Comparison of ENCODE assay signal across 12 cellular contexts in genomic region chr11:72026029-72026428, GRCh38. TPM values are rescaled to one million over a fixed set of nuclear protein-coding genes. Genes with fewer than 3 reads are reported as not detected.
DNase-seq lines count a peak whose midpoint lies in the region; ATAC-seq and TF ChIP-seq lines count a peak whose summit lies in the region.
"Had no signal": no experiment of that assay in that cellular context is flagged by ENCODE, and none has a peak within 500 bp of the region (broad histone marks: within the 10 kb centered on the region; RNA-seq: fewer than 3 reads in every experiment).

No MANE protein-coding gene starts in this region.

- no peak for TF ChIP-seq EP300 in sigmoid colon (IDR thresholded peaks at IDR 0.05)

- peaks cover 13% of the 10 kb centered on the region; the same call in 1 of the 2 replicates for H3K79me2 ChIP-seq in SU-DHL-6 (ENCODE audit: insufficient read depth, low read length)

- H3K4me3 Mint-ChIP-seq in CD4-positive, alpha-beta memory T cell = no peak overlapping the region

- 0 out of 2 replicates have a peak, but pooled peaks cover 6% of the 10 kb centered on the region for H3F3A ChIP-seq in SU-DHL-6 (ENCODE audit: insufficient read depth)

- POLR2A ChIA-PET in CD4-positive, alpha-beta memory T cell (lab: Charles Lee; ENCODE audit: partially characterized antibody) = interaction anchor here (0.8 to 3.0 kb wide), 6 partner anchors 14 to 197 kb away, joined by 3 to 32 read pairs (median 6); partner anchors contain the start of gene LAMTOR1

- H3K27ac Mint-ChIP-seq in CD4-positive, alpha-beta memory T cell = peak overlapping the region; percentile 80 to 91 (median 86)

- ATAC-seq in HG02642 (IDR thresholded peaks at IDR 0.05; ENCODE audit: poor library complexity, unreplicated experiment) (no peak), HG02970 (IDR thresholded peaks at IDR 0.05; ENCODE audit: low FRiP score, unreplicated experiment) (no peak)

- no peak overlapping the region for H3K4me3 ChIP-seq in CD4-positive, alpha-beta memory T cell (ENCODE audit: low read length in 2 of 2)
- H3K4me3 ChIP-seq in SU-DHL-6 (ENCODE audit: insufficient read depth, low read length, poor library complexity, severe bottlenecking) = no peak overlapping the region
- H3K4me3 ChIP-seq in esophagus squamous epithelium = no peak overlapping the region
- H3K4me3 ChIP-seq in sigmoid colon = no peak overlapping the region
- H3K4me3 ChIP-seq: BLaER1 treated with 17β-estradiol and CSF1 and Interleukin-3, amounts not matched to agents 10 nM and 100 nM; lung had no signal

- TF ChIP-seq POLR2A in esophagus squamous epithelium (IDR thresholded peaks at IDR 0.05) (no peak), sigmoid colon (IDR thresholded peaks at IDR 0.05) (no peak)

- peaks cover 35% of the 10 kb centered on the region for H3K4me1 ChIP-seq in CD4-positive, alpha-beta memory T cell (ENCODE audit: insufficient read depth, low read length)
- H3K4me1 ChIP-seq in esophagus squamous epithelium (peaks cover 12 to 69% (median 34%) of the 10 kb centered on the region in 3 donors), sigmoid colon (peaks cover 0 to 74% (median 60%) of the 10 kb centered on the region in 4 donors)

- DNase-seq in CD4-positive, alpha-beta memory T cell = no peak
- DNase-seq in esophagus squamous epithelium (lab: John Stamatoyannopoulos, UW) (no peak), sigmoid colon (no peak), NCI-H2227 (lab: John Stamatoyannopoulos, UW; ENCODE audit: unreplicated experiment) (no peak)
- DNase-seq: activated effector memory CD4-positive, alpha-beta T cell treated with Interleukin-2 at 50 U/mL for 16 hours; cerebellar nuclear complex had no signal

- intact Hi-C loops in CD4-positive, alpha-beta memory T cell (cut with micrococcal nuclease) = no loop called here
- intact Hi-C loops in esophagus squamous epithelium (cut with DNase I) (no loop called here), sigmoid colon (cut with DNase I) (loop anchor here (5.0 kb wide), 1 partner anchor 121 kb away; no protein-coding TSS in a partner anchor)

- no peak overlapping the region for H3K9ac ChIP-seq in SU-DHL-6 (ENCODE audit: low read length)
- H3K9ac ChIP-seq: parathyroid adenoma had no signal

- TF ChIP-seq CTCF in SU-DHL-6 (IDR thresholded peaks at IDR 0.05; ENCODE audit: insufficient read depth, low read length, poor library complexity, severe bottlenecking) (no peak), esophagus squamous epithelium (IDR thresholded peaks at IDR 0.05) (no peak), sigmoid colon (IDR thresholded peaks at IDR 0.05) (no peak)

- no peaks in the 10 kb centered on the region for H3K27me3 ChIP-seq in CD4-positive, alpha-beta memory T cell (ENCODE audit: insufficient read depth, low read length)
- H3K27me3 ChIP-seq in SU-DHL-6 (ENCODE audit: low read length) (no peaks in the 10 kb centered on the region), esophagus squamous epithelium (no peaks in the 10 kb centered on the region), sigmoid colon (no peaks in the 10 kb centered on the region)
- H3K27me3 ChIP-seq: BLaER1 treated with 17β-estradiol and CSF1 and Interleukin-3, amounts not matched to agents 10 nM and 100 nM had no signal

- H3K36me3 ChIP-seq in CD4-positive, alpha-beta memory T cell (ENCODE audit: insufficient read depth, low read length) = peaks cover 70% of the 10 kb centered on the region
- peaks cover 22% of the 10 kb centered on the region for H3K36me3 ChIP-seq in SU-DHL-6 (ENCODE audit: low read length)
- peaks cover 37 to 98% (median 53%) of the 10 kb centered on the region in 3 donors for H3K36me3 ChIP-seq in esophagus squamous epithelium
- H3K36me3 ChIP-seq in sigmoid colon = peaks cover 33 to 93% (median 59%) of the 10 kb centered on the region in 4 donors

- no peaks in the 10 kb centered on the region for H3K9me3 ChIP-seq in CD4-positive, alpha-beta memory T cell (ENCODE audit: control insufficient read depth in 1 of 2, low read length in 2 of 2)
- H3K9me3 ChIP-seq in SU-DHL-6 (ENCODE audit: insufficient read depth, low read length) (no peaks in the 10 kb centered on the region), esophagus squamous epithelium (no peaks in the 10 kb centered on the region), sigmoid colon (no peaks in the 10 kb centered on the region)
- H3K9me3 ChIP-seq: BLaER1 treated with 17β-estradiol and CSF1 and Interleukin-3, amounts not matched to agents 10 nM and 100 nM had no signal

- H3K36me3 Mint-ChIP-seq in CD4-positive, alpha-beta memory T cell = peaks cover 49 to 87% of the 10 kb centered on the region in 2 donors

- CTCF ChIA-PET in CD4-positive, alpha-beta memory T cell (lab: Charles Lee; ENCODE audit: partially characterized antibody) = interaction anchor here (0.8 to 17.1 kb wide), 20 partner anchors 9 to 405 kb away, joined by 3 to 352 read pairs (median 11); partner anchors contain the start of genes ANAPC15 and LRRC51

- H4K20me1 ChIP-seq in SU-DHL-6 (ENCODE audit: low read depth, low read length) = no peaks in the 10 kb centered on the region

- H3K4me2 ChIP-seq in SU-DHL-6 (ENCODE audit: low read depth, low read length, poor library complexity, severe bottlenecking) = no peak overlapping the region

- no peaks in the 10 kb centered on the region for H3K9me2 ChIP-seq in SU-DHL-6 (replicated peaks; ENCODE audit: insufficient read depth, low read length)

- no peak overlapping the region for H2AFZ ChIP-seq in SU-DHL-6 (ENCODE audit: low read depth, low read length, severe bottlenecking)
- H2AFZ ChIP-seq: parathyroid adenoma had no signal

- 50 to 56% methylated on average over 1 of the region's 1 CpG for WGBS in esophagus squamous epithelium, 2 donors
- WGBS in sigmoid colon, 2 donors = 59 to 78% methylated on average over 1 of the region's 1 CpG

- H3K9me3 Mint-ChIP-seq in CD4-positive, alpha-beta memory T cell = no peaks in the 10 kb centered on the region

- no peaks in the 10 kb centered on the region for H3K27me3 Mint-ChIP-seq in CD4-positive, alpha-beta memory T cell

- H3K4me1 Mint-ChIP-seq in CD4-positive, alpha-beta memory T cell = peaks cover 21 to 45% (median 38%) of the 10 kb centered on the region in 4 donors

- no peak overlapping the region for H3K27ac ChIP-seq in CD4-positive, alpha-beta memory T cell (ENCODE audit: low read depth, low read length)
- H3K27ac ChIP-seq in SU-DHL-6 (ENCODE audit: low read depth, low read length) = peak overlapping the region; percentile 18; the same call in 1 of the 2 replicates
- H3K27ac ChIP-seq in esophagus squamous epithelium = peak overlapping the region in 3 of 4 donors; percentile 57 to 72 (median 70)
- H3K27ac ChIP-seq in sigmoid colon = peak overlapping the region; percentile 71 to 83 (median 73)
- H3K27ac ChIP-seq: BLaER1 treated with 17β-estradiol and CSF1 and Interleukin-3, amounts not matched to agents 10 nM and 100 nM had no signal

RNA-seq across cellular contexts. Expression of gene IL18BP, which starts 27.3 kb away (rescaled TPM):
- 10 to 100 TPM; 21.4 to 26.2 TPM for total RNA-seq in CD4-positive, alpha-beta memory T cell
- 10 to 100 TPM; 13.8 to 19.7 TPM for polyA plus RNA-seq in CD4-positive, alpha-beta memory T cell
- total RNA-seq in esophagus squamous epithelium = 1 to 10 TPM; 1.6 to 6.5 (median 4.8) TPM
- total RNA-seq in sigmoid colon = 1 to 10 TPM; 2.5 to 7.5 (median 5.1) TPM
- polyA plus RNA-seq in sigmoid colon = 10 to 100 TPM in 1 of 3 donors, 1 to 10 TPM in 2; 4.8 to 21.3 (median 6.0) TPM

RNA-seq across cellular contexts. Expression of gene NUMA1, which starts 54.3 kb away (rescaled TPM):
- total RNA-seq in CD4-positive, alpha-beta memory T cell = 100 to 1,000 TPM; 376 to 380 TPM
- polyA plus RNA-seq in CD4-positive, alpha-beta memory T cell = 100 to 1,000 TPM in 1 of 2 donors, 1 to 10 TPM in 1; 4.0 to 100 TPM
- total RNA-seq in esophagus squamous epithelium (100 to 1,000 TPM; 142 to 237 (median 177) TPM), sigmoid colon (100 to 1,000 TPM; 249 to 343 (median 265) TPM)
- 100 to 1,000 TPM in 2 of 3 donors, 10 to 100 TPM in 1; 99.1 to 176 (median 109) TPM for polyA plus RNA-seq in sigmoid colon

RNA-seq across cellular contexts. Expression of gene LRRC51, which starts 54.6 kb away (rescaled TPM):
- total RNA-seq in CD4-positive, alpha-beta memory T cell = 1 to 10 TPM; 4.2 to 4.5 TPM
- polyA plus RNA-seq in CD4-positive, alpha-beta memory T cell = 1 to 10 TPM; 4.0 to 5.3 TPM
- total RNA-seq in esophagus squamous epithelium (1 to 10 TPM; 2.1 to 4.2 (median 3.2) TPM), sigmoid colon (10 to 100 TPM in 1 of 4 donors, 1 to 10 TPM in 3; 3.2 to 14.8 (median 6.4) TPM)
- polyA plus RNA-seq in sigmoid colon = 10 to 100 TPM in 2 of 3 donors, 1 to 10 TPM in 1; 4.6 to 12.3 (median 10.8) TPM
